Comparison of ENCODE assay signal across 22 cellular contexts in the genomic region with DNA sequence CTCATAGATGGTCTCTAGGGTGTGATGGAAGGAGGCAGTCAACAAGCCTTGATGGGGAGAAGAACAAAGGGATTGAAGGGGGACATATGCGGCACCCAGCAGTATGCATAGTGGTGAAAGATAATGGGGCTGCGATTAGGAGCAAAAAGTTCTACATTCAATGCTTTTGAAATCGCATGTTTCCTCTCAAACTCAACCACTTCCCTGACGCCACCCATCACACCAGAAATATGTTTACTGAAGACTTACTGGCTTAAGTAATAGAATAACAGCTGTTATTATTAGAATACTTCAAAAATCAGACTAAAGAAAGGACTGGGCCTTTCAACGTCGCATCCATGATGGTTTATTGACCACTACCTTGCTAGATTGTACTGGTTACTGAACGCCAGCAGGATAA. TPM values are rescaled to one million over a fixed set of nuclear protein-coding genes. Genes with fewer than 3 reads are reported as not detected.
"Had no signal": no experiment of that assay in that cellular context is flagged by ENCODE, and none has a peak within 500 bp of the region (broad histone marks: within the 10 kb centered on the region; RNA-seq: fewer than 3 reads in every experiment).

No MANE protein-coding gene starts in this region.

- H3K4me3 ChIP-seq: ascending aorta, coronary artery, heart right ventricle, mucosa of descending colon, neural progenitor cell, psoas muscle, suprapubic skin, transverse colon, uterus had no signal

- FAIRE-seq: small intestine had no signal

- H3K4me1 ChIP-seq: ascending aorta, neural progenitor cell, psoas muscle, suprapubic skin, uterus had no signal

- H3K27me3 Mint-ChIP-seq: activated naive CD4-positive, alpha-beta T cell treated with anti-CD3 and anti-CD28 coated beads, Interleukin-2, amount 50 U/mL, for 24 hours; memory B cell; naive B cell; stimulated activated naive CD8-positive, alpha-beta T cell treated with anti-CD3 and anti-CD28 coated beads, Interleukin-15, amount 100 ng/mL, for 72 hours had no signal

- H3K4me3 Mint-ChIP-seq: activated naive CD4-positive, alpha-beta T cell treated with anti-CD3 and anti-CD28 coated beads, Interleukin-2, amount 50 U/mL, for 24 hours; activated T-cell treated with anti-CD3 and anti-CD28 coated beads, Interleukin-2, amount 50 U/mL, for 72 hours; memory B cell; neural progenitor cell; stimulated activated naive CD8-positive, alpha-beta T cell treated with anti-CD3 and anti-CD28 coated beads, Interleukin-15, amount 100 ng/mL, for 72 hours had no signal

- ATAC-seq: activated CD4-positive, CD25-positive, alpha-beta regulatory T cell treated with anti-CD3 and anti-CD28 coated beads, Interleukin-2, amount 50 U/mL, for 24 hours; activated T-cell treated with anti-CD3 and anti-CD28 coated beads, Interleukin-2, amount 50 U/mL, for 72 hours; heart right ventricle; mucosa of descending colon; psoas muscle; right cardiac atrium; stimulated activated naive CD8-positive, alpha-beta T cell treated with anti-CD3 and anti-CD28 coated beads, Interleukin-15, amount 100 ng/mL, for 72 hours had no signal

- H3K27ac ChIP-seq: ascending aorta, coronary artery, heart right ventricle, neural progenitor cell, psoas muscle, suprapubic skin, transverse colon, uterus had no signal

- H2AFZ ChIP-seq: neural progenitor cell had no signal

- DNase-seq: activated CD4-positive, alpha-beta T cell treated with anti-CD3 and anti-CD28 coated beads, Interleukin-2, amount 50 U/mL, for 1 hour; activated gamma-delta T cell; activated T-cell treated with anti-CD3 and anti-CD28 coated beads, Interleukin-2, amount 50 U/mL, for 72 hours; heart right ventricle; mucosa of descending colon; naive B cell; psoas muscle; right cardiac atrium; small intestine; stimulated activated CD4-positive, alpha-beta T cell treated with anti-CD3 and anti-CD28 coated beads, Interleukin-4, amount 100 ng/mL, for 1 hour; stimulated activated naive CD8-positive, alpha-beta T cell treated with anti-CD3 and anti-CD28 coated beads, Interleukin-15, amount 100 ng/mL, for 72 hours; transverse colon; uterus had no signal

- H3K9ac ChIP-seq: neural progenitor cell had no signal

- H3K27me3 ChIP-seq: ascending aorta, heart right ventricle, neural progenitor cell, suprapubic skin, transverse colon, uterus had no signal

- H3K4me2 ChIP-seq: neural progenitor cell had no signal

- H3K27ac Mint-ChIP-seq: activated naive CD4-positive, alpha-beta T cell treated with anti-CD3 and anti-CD28 coated beads, Interleukin-2, amount 50 U/mL, for 24 hours; activated T-cell treated with anti-CD3 and anti-CD28 coated beads, Interleukin-2, amount 50 U/mL, for 72 hours; memory B cell; naive B cell; neural progenitor cell; stimulated activated naive CD8-positive, alpha-beta T cell treated with anti-CD3 and anti-CD28 coated beads, Interleukin-15, amount 100 ng/mL, for 72 hours had no signal

- H3K9me3 ChIP-seq: ascending aorta, heart right ventricle, mucosa of descending colon, psoas muscle, suprapubic skin, transverse colon, uterus had no signal

- H3K36me3 ChIP-seq: transverse colon, uterus had no signal

RNA-seq across cellular contexts. Expression of a gene that starts 44.0 kb away (rescaled TPM):
- total RNA-seq: ascending aorta, heart right ventricle, osteocyte, psoas muscle, right cardiac atrium, uterus had no signal
- polyA plus RNA-seq: heart right ventricle, liver, psoas muscle, right cardiac atrium had no signal
